Comparison of ENCODE assay signal across 18 cellular contexts in the genomic region with DNA sequence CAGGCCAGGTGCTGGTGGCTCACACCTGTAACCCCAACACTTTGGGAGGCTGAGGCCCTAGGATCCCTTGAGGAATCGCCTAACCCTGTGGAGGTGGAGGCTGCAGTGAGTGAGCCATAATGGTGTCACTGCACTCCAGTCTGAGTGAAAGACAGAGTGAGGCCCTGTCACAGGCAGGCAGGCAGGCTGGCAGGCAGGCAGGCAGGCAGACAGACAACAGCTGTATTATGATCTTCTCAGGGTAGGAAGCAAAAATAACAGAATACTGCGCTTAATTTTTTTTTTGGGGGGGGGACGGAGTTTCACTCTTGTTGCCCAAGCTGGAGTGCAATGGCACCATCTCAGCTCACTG.
A peak's percentile ranks its signal among the peaks of the same experiment; 100 is the strongest.
DNase-seq lines count a peak whose midpoint lies in the region; ATAC-seq and TF ChIP-seq lines count a peak whose summit lies in the region.
"Had no signal": no experiment of that assay in that cellular context is flagged by ENCODE, and none has a peak within 500 bp of the region (broad histone marks: within the 10 kb centered on the region; RNA-seq: fewer than 3 reads in every experiment).

No MANE protein-coding gene starts in this region.

- no peaks in the 10 kb centered on the region for H3K36me3 ChIP-seq in spleen
- H3K36me3 ChIP-seq in aorta (ENCODE audit: control insufficient read depth in 1 of 2, insufficient read depth in 2 of 2, low read length in 1 of 2), result no peaks in the 10 kb centered on the region
- H3K36me3 ChIP-seq: BLaER1 had no signal

- 86 to 91% (median 87%) methylated on average over 3 of the region's 3 CpGs for WGBS in spleen, 5 donors
- 81 to 82% methylated on average over 3 of the region's 3 CpGs for WGBS in aorta, 2 donors

- H3K4me1 ChIP-seq in spleen (no peaks in the 10 kb centered on the region), aorta (ENCODE audit: control insufficient read depth in 1 of 2, insufficient read depth in 2 of 2, low read length in 2 of 2) (no peaks in the 10 kb centered on the region)
- H3K4me1 ChIP-seq: BLaER1, Caco-2 had no signal

- ATAC-seq in activated naive CD4-positive, alpha-beta T cell treated with anti-CD3 and anti-CD28 coated beads, Interleukin-2, amount 50 U/mL, for 72 hours, result no peak
- ATAC-seq in aorta (ENCODE audit: low FRiP score) (peak; percentile 60), GM18907 (IDR thresholded peaks at IDR 0.05; ENCODE audit: unreplicated experiment) (no peak), HG02678 (IDR thresholded peaks at IDR 0.05; ENCODE audit: unreplicated experiment) (no peak)
- ATAC-seq: CD8-positive, alpha-beta T cell; GM23338; HCT116 had no signal

- H3K27ac Mint-ChIP-seq in activated naive CD4-positive, alpha-beta T cell treated with anti-CD3 and anti-CD28 coated beads for 36 hours, result peak overlapping the region; percentile 15
- no peak overlapping the region for H3K27ac Mint-ChIP-seq in activated naive CD4-positive, alpha-beta T cell treated with anti-CD3 and anti-CD28 coated beads, Interleukin-2, amount 50 U/mL, for 72 hours
- H3K27ac Mint-ChIP-seq: B cell; CD4-positive, CD25-positive, alpha-beta regulatory T cell; CD8-positive, alpha-beta T cell; GM23338; H9 had no signal

- H3K36me3 Mint-ChIP-seq in activated naive CD4-positive, alpha-beta T cell treated with anti-CD3 and anti-CD28 coated beads for 36 hours (ENCODE audit: low read depth), result peaks cover 13% of the 10 kb centered on the region
- peaks cover 23 to 32% of the 10 kb centered on the region in 2 donors for H3K36me3 Mint-ChIP-seq in activated naive CD4-positive, alpha-beta T cell treated with anti-CD3 and anti-CD28 coated beads, Interleukin-2, amount 50 U/mL, for 72 hours

- H3K4me3 Mint-ChIP-seq in activated naive CD4-positive, alpha-beta T cell treated with anti-CD3 and anti-CD28 coated beads for 36 hours, result no peak overlapping the region
- H3K4me3 Mint-ChIP-seq: B cell; CD4-positive, CD25-positive, alpha-beta regulatory T cell; CD8-positive, alpha-beta T cell; GM23338 had no signal

- H3K4me3 ChIP-seq in spleen (no peak overlapping the region), aorta (ENCODE audit: low read length in 2 of 2) (no peak overlapping the region)
- H3K4me3 ChIP-seq: BLaER1, GM23338 had no signal

- H3K27ac ChIP-seq in spleen, result no peak overlapping the region
- no peak overlapping the region for H3K27ac ChIP-seq in aorta (ENCODE audit: low read depth in 1 of 2, low read length in 2 of 2)
- H3K27ac ChIP-seq: 22Rv1, BLaER1, C4-2B had no signal

- CTCF ChIA-PET in activated naive CD4-positive, alpha-beta T cell treated with anti-CD3 and anti-CD28 coated beads for 36 hours (lab: Charles Lee), result interaction anchor here (0.7 kb wide), 1 partner anchor 20 kb away, joined by 3 read pairs; no protein-coding TSS in a partner anchor

- H3K9me3 ChIP-seq in spleen (peaks cover 11 to 97% (median 82%) of the 10 kb centered on the region in 8 donors), aorta (ENCODE audit: control insufficient read depth, low read length) (no peaks in the 10 kb centered on the region)

- H3K27me3 Mint-ChIP-seq in activated naive CD4-positive, alpha-beta T cell treated with anti-CD3 and anti-CD28 coated beads for 36 hours (ENCODE audit: low read depth), result no peaks in the 10 kb centered on the region
- H3K27me3 Mint-ChIP-seq: B cell; CD4-positive, CD25-positive, alpha-beta regulatory T cell had no signal

- H3K27me3 ChIP-seq in spleen (replicated peaks in 1 of 7) (no peaks in the 10 kb centered on the region), aorta (ENCODE audit: control insufficient read depth in 1 of 2, insufficient read depth in 2 of 2, low read length in 1 of 2) (no peaks in the 10 kb centered on the region)
- H3K27me3 ChIP-seq: BLaER1 had no signal

- peaks cover 30% of the 10 kb centered on the region for H3K9me3 Mint-ChIP-seq in activated naive CD4-positive, alpha-beta T cell treated with anti-CD3 and anti-CD28 coated beads for 36 hours
- peaks cover 27 to 28% of the 10 kb centered on the region in 2 donors for H3K9me3 Mint-ChIP-seq in activated naive CD4-positive, alpha-beta T cell treated with anti-CD3 and anti-CD28 coated beads, Interleukin-2, amount 50 U/mL, for 72 hours

- TF ChIP-seq POLR2A in spleen (IDR thresholded peaks at IDR 0.05), result no peak

- no peak for TF ChIP-seq CTCF in spleen (IDR thresholded peaks at IDR 0.05 in 8 of 11, conservative IDR thresholded peaks at IDR 0.05 in 3 of 11)

- no peaks in the 10 kb centered on the region for H3K4me1 Mint-ChIP-seq in activated naive CD4-positive, alpha-beta T cell treated with anti-CD3 and anti-CD28 coated beads for 36 hours (ENCODE audit: low read depth)
- H3K4me1 Mint-ChIP-seq: B cell; CD4-positive, CD25-positive, alpha-beta regulatory T cell; GM23338; H9 had no signal

- intact Hi-C loops in activated naive CD4-positive, alpha-beta T cell treated with anti-CD3 and anti-CD28 coated beads for 36 hours (cut with micrococcal nuclease), result no loop called here
- intact Hi-C loops in spleen (cut with DNase I; ENCODE audit: low total_unique reads) (no loop called here), aorta (cut with DNase I) (no loop called here)

- DNase-seq in activated naive CD4-positive, alpha-beta T cell treated with anti-CD3 and anti-CD28 coated beads for 36 hours, result no peak
- no peak for DNase-seq in activated naive CD4-positive, alpha-beta T cell treated with anti-CD3 and anti-CD28 coated beads, Interleukin-2, amount 50 U/mL, for 72 hours (ENCODE audit: low spot score in 2 of 2)
- DNase-seq in spleen (peak; percentile 63), aorta (no peak)
- DNase-seq: Caco-2; CD4-positive, CD25-positive, alpha-beta regulatory T cell; CD8-positive, alpha-beta T cell; DMS153; DND-41; H9 had no signal
